In the genomic region with DNA sequence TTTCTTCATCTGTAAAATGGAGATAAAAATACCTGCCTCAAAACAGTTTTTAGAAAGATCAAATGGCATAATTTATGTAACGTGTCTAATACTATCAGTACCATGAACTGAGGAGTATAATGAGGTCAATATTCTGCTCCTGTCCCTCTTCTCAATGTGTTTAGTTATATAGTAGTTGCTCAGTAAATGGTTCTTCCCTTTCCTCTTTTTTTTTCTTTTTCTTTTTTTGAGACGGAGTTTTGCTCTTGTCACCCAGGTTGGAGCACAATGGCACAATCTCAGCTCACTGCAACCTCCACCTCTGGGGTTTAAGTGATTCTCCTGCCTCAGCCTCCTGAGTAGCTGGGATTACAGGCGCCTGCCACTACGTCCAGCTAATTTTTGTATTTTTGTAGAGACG, we compare ENCODE assay signal across 11 cellular contexts. TPM values are rescaled to one million over a fixed set of nuclear protein-coding genes. Genes with fewer than 3 reads are reported as not detected.
A peak's percentile ranks its signal among the peaks of the same experiment; 100 is the strongest.
DNase-seq lines count a peak whose midpoint lies in the region; ATAC-seq and TF ChIP-seq lines count a peak whose summit lies in the region.
"Had no signal": no experiment of that assay in that cellular context is flagged by ENCODE, and none has a peak within 500 bp of the region (broad histone marks: within the 10 kb centered on the region; RNA-seq: fewer than 3 reads in every experiment).

No MANE protein-coding gene starts in this region.

- H3K27me3 Mint-ChIP-seq in CD8-positive, alpha-beta T cell (ENCODE audit: low read depth), result no peaks in the 10 kb centered on the region
- no peaks in the 10 kb centered on the region for H3K27me3 Mint-ChIP-seq in naive thymus-derived CD8-positive, alpha-beta T cell

- H3K36me3 ChIP-seq in CD8-positive, alpha-beta T cell (ENCODE audit: insufficient read depth, low read length), result no peaks in the 10 kb centered on the region
- peaks cover 18% of the 10 kb centered on the region for H3K36me3 ChIP-seq in HUES48 (ENCODE audit: control insufficient read depth, insufficient read depth, low read length)
- no peaks in the 10 kb centered on the region for H3K36me3 ChIP-seq in adipocyte (ENCODE audit: control insufficient read depth, insufficient read depth, low read length, severe bottlenecking)
- H3K36me3 ChIP-seq: MG63 had no signal

- H3K9me3 ChIP-seq in CD8-positive, alpha-beta T cell (ENCODE audit: low read length), result no peaks in the 10 kb centered on the region
- H3K9me3 ChIP-seq in HUES48 (ENCODE audit: control insufficient read depth, insufficient read depth, low read length) (peaks cover 27% of the 10 kb centered on the region), adipocyte (ENCODE audit: control insufficient read depth, low read length) (no peaks in the 10 kb centered on the region)
- H3K9me3 ChIP-seq: MG63 had no signal

- peaks cover 23% of the 10 kb centered on the region for H3K36me3 Mint-ChIP-seq in CD8-positive, alpha-beta T cell
- peaks cover 0 to 8% (median 0%) of the 10 kb centered on the region in 3 donors for H3K36me3 Mint-ChIP-seq in naive thymus-derived CD8-positive, alpha-beta T cell

- POLR2A ChIA-PET in CD8-positive, alpha-beta T cell (lab: Charles Lee), result no interaction called here
- POLR2A ChIA-PET in naive thymus-derived CD8-positive, alpha-beta T cell (lab: Charles Lee), result no interaction called here

- peaks cover 51% of the 10 kb centered on the region for H3K4me1 Mint-ChIP-seq in CD8-positive, alpha-beta T cell (ENCODE audit: low read depth)
- H3K4me1 Mint-ChIP-seq in naive thymus-derived CD8-positive, alpha-beta T cell, result peaks cover 8 to 57% (median 51%) of the 10 kb centered on the region in 4 donors

- no peaks in the 10 kb centered on the region for H3K9me3 Mint-ChIP-seq in CD8-positive, alpha-beta T cell
- no peaks in the 10 kb centered on the region for H3K9me3 Mint-ChIP-seq in naive thymus-derived CD8-positive, alpha-beta T cell

- TF ChIP-seq CTCF in CD8-positive, alpha-beta T cell (IDR thresholded peaks at IDR 0.05), result no peak

- H3K27ac ChIP-seq in CD8-positive, alpha-beta T cell (ENCODE audit: low read depth, low read length), result no peak overlapping the region
- H3K27ac ChIP-seq in HUES48 (ENCODE audit: low read depth, low read length), result no peak overlapping the region

- H3K4me3 ChIP-seq in CD8-positive, alpha-beta T cell (ENCODE audit: low read depth, low read length), result no peak overlapping the region
- H3K4me3 ChIP-seq in HUES48 (ENCODE audit: low read depth, low read length), result peak overlapping the region; percentile 95; the same call in 1 of the 2 replicates
- peak overlapping the region; percentile 90 for H3K4me3 ChIP-seq in adipocyte (ENCODE audit: low read length)

- peak overlapping the region; percentile 18 for H3K27ac Mint-ChIP-seq in CD8-positive, alpha-beta T cell
- H3K27ac Mint-ChIP-seq in naive thymus-derived CD8-positive, alpha-beta T cell, result peak overlapping the region in 9 of 10 donors; percentile 29 to 99 (median 97)

- no peak for DNase-seq in CD8-positive, alpha-beta T cell
- DNase-seq in adipocyte (ENCODE audit: low read depth) (no peak), RPMI8226 (no peak), SW 1271 (lab: John Stamatoyannopoulos, UW) (no peak)
- no peak for DNase-seq in naive thymus-derived CD8-positive, alpha-beta T cell
- DNase-seq: MG63, midbrain, substantia nigra had no signal

- no peak for ATAC-seq in CD8-positive, alpha-beta T cell
- no peak for ATAC-seq in naive thymus-derived CD8-positive, alpha-beta T cell
- ATAC-seq in GM21825 (IDR thresholded peaks at IDR 0.05; ENCODE audit: unreplicated experiment), result no peak
- no peak for ATAC-seq in HG03442 (IDR thresholded peaks at IDR 0.05; ENCODE audit: unreplicated experiment)

- peaks cover 6% of the 10 kb centered on the region for H3K4me1 ChIP-seq in CD8-positive, alpha-beta T cell (ENCODE audit: insufficient read depth, low read length)
- H3K4me1 ChIP-seq in HUES48 (ENCODE audit: control insufficient read depth, insufficient read depth, low read length) (no peaks in the 10 kb centered on the region), adipocyte (ENCODE audit: control insufficient read depth, insufficient read depth, low read length) (peaks cover 3% of the 10 kb centered on the region)

- H3K9ac ChIP-seq in HUES48 (ENCODE audit: low read depth, low read length) (no peak overlapping the region), adipocyte (ENCODE audit: low read length) (no peak overlapping the region)

- no peaks in the 10 kb centered on the region for H3K27me3 ChIP-seq in CD8-positive, alpha-beta T cell (ENCODE audit: insufficient read depth, low read length)
- H3K27me3 ChIP-seq in HUES48 (ENCODE audit: control insufficient read depth, insufficient read depth, low read length), result no peaks in the 10 kb centered on the region
- H3K27me3 ChIP-seq in adipocyte (replicated peaks; ENCODE audit: control insufficient read depth, insufficient read depth, low read length), result peaks cover 9% of the 10 kb centered on the region
- H3K27me3 ChIP-seq: MG63 had no signal

- peak overlapping the region; percentile 97 for H3K4me3 Mint-ChIP-seq in CD8-positive, alpha-beta T cell
- H3K4me3 Mint-ChIP-seq in naive thymus-derived CD8-positive, alpha-beta T cell, result peak overlapping the region; percentile 92 to 99 (median 94)

- intact Hi-C loops in CD8-positive, alpha-beta T cell (cut with DNase I, micrococcal nuclease), result no loop called here

- CTCF ChIA-PET in CD8-positive, alpha-beta T cell (lab: Charles Lee), result no interaction called here

RNA-seq across cellular contexts. Expression of a gene that starts 1.3 kb away (rescaled TPM):
- 10 to 100 TPM in 1 of 2 experiments, 1 to 10 TPM in 1; 7.8 to 10.4 TPM for total RNA-seq in CD8-positive, alpha-beta T cell
- 10 to 100 TPM; 10.6 to 13.3 TPM for total RNA-seq in naive thymus-derived CD8-positive, alpha-beta T cell
- 10 to 100 TPM; 13.6 to 21.2 (median 14.8) TPM for polyA plus RNA-seq in naive thymus-derived CD8-positive, alpha-beta T cell
